In genomic region chr12:52189376-52190174, GRCh38 we compare ENCODE assay signal across 16 cellular contexts.
DNase-seq lines count a peak whose midpoint lies in the region; ATAC-seq and TF ChIP-seq lines count a peak whose summit lies in the region.
"Had no signal": no experiment of that assay in that cellular context is flagged by ENCODE, and none has a peak within 500 bp of the region (broad histone marks: within the 10 kb centered on the region; RNA-seq: fewer than 3 reads in every experiment).

No MANE protein-coding gene starts in this region.

- peak overlapping the region; percentile 92 for H3K27ac ChIP-seq in RWPE2 (ENCODE audit: poor library complexity, severe bottlenecking)
- peak overlapping the region; percentile 68 to 72 for H3K27ac ChIP-seq in tibial artery
- H3K27ac ChIP-seq: 22Rv1, hepatocyte, prostate gland had no signal

- DNase-seq in DMS53 (lab: John Stamatoyannopoulos, UW) (peak; percentile 48), DMS53 treated with DMSO at 0.1 percent for 48 hours (lab: John Stamatoyannopoulos, UW; ENCODE audit: unreplicated experiment) (no peak), RWPE2 (ENCODE audit: low spot score) (no peak), fibroblast of gingiva (ENCODE audit: low read depth) (peak; percentile 46), tibial artery (no peak), NCI-H510A (lab: John Stamatoyannopoulos, UW) (no peak)
- no peak for DNase-seq in stimulated activated naive CD4-positive, alpha-beta T cell treated with Interleukin-2 at 50 U/mL for 16 hours (lab: John Stamatoyannopoulos, UW)
- DNase-seq: activated CD8-positive, alpha-beta memory T cell treated with anti-CD3 and anti-CD28 coated beads, Interleukin-2, amount 10 ng/mL, durations not matched to agents 7 days and 5 days; mammary epithelial cell; NCI-H2029; substantia nigra had no signal

- peaks cover 11% of the 10 kb centered on the region for H3K36me3 ChIP-seq in RWPE2 (ENCODE audit: low read depth)
- no peaks in the 10 kb centered on the region for H3K36me3 ChIP-seq in tibial artery
- H3K36me3 ChIP-seq: prostate gland had no signal

- H3K4me3 ChIP-seq in RWPE2 (ENCODE audit: severe bottlenecking) (no peak overlapping the region), tibial artery (no peak overlapping the region)
- H3K4me3 ChIP-seq: hepatocyte, prostate gland had no signal

- H3K9me3 ChIP-seq in RWPE2 (ENCODE audit: severe bottlenecking) (no peaks in the 10 kb centered on the region), tibial artery (no peaks in the 10 kb centered on the region)
- H3K9me3 ChIP-seq: prostate gland had no signal

- intact Hi-C loops in tibial artery (cut with DNase I; ENCODE audit: low total_unique reads), result no loop called here

- no peaks in the 10 kb centered on the region for H3K27me3 ChIP-seq in RWPE2 (ENCODE audit: insufficient read depth, poor library complexity, severe bottlenecking)
- no peaks in the 10 kb centered on the region for H3K27me3 ChIP-seq in tibial artery
- H3K27me3 ChIP-seq: hepatocyte had no signal

- ATAC-seq in RWPE2 (ENCODE audit: low read depth), result no peak
- no peak for ATAC-seq in activated CD4-positive, CD25-positive, alpha-beta regulatory T cell treated with anti-CD3 and anti-CD28 coated beads, Interleukin-2, amount 50 U/mL, for 24 hours
- ATAC-seq: activated CD8-positive, alpha-beta memory T cell treated with anti-CD3 and anti-CD28 coated beads, Interleukin-2, amount 10 ng/mL, durations not matched to agents 7 days and 5 days; HepG2 had no signal

- TF ChIP-seq CTCF in RWPE2 (IDR thresholded peaks at IDR 0.05; ENCODE audit: poor library complexity, severe bottlenecking) (no peak), tibial artery (IDR thresholded peaks at IDR 0.05) (no peak)

- H3K4me1 ChIP-seq in RWPE2 (ENCODE audit: insufficient read depth, poor library complexity, severe bottlenecking) (peaks cover 63% of the 10 kb centered on the region), tibial artery (peaks cover 9 to 92% (median 80%) of the 10 kb centered on the region in 4 donors)
- H3K4me1 ChIP-seq: prostate gland had no signal

Comparison
In these comparisons a context has a peak if more than half of its experiments do, and no peak if none do; other contexts are left out.
1. DNase-seq: peak in DMS53 (single experiment) and fibroblast of gingiva (single experiment); none in DMS53 treated with DMSO at 0.1 percent for 48 hours (single experiment), RWPE2 (single experiment), tibial artery (0 of 2), NCI-H510A (single experiment) and stimulated activated naive CD4-positive, alpha-beta T cell treated with Interleukin-2 at 50 U/mL for 16 hours (single experiment).